In genomic region chr5:132220476-132220875, GRCh38 we compare ENCODE assay signal across 31 cellular contexts. TPM values are rescaled to one million over a fixed set of nuclear protein-coding genes. Genes with fewer than 3 reads are reported as not detected.
A peak's percentile ranks its signal among the peaks of the same experiment; 100 is the strongest.
DNase-seq lines count a peak whose midpoint lies in the region; ATAC-seq and TF ChIP-seq lines count a peak whose summit lies in the region.
"Had no signal": no experiment of that assay in that cellular context is flagged by ENCODE, and none has a peak within 500 bp of the region (broad histone marks: within the 10 kb centered on the region; RNA-seq: fewer than 3 reads in every experiment).

No MANE protein-coding gene starts in this region.

- H3K36me3 ChIP-seq in heart left ventricle (peaks cover 0 to 22% (median 12%) of the 10 kb centered on the region in 9 donors), body of pancreas (replicated peaks in 1 of 2; ENCODE audit: insufficient read depth in 1 of 2, low read depth in 2 of 2) (no peaks in the 10 kb centered on the region), vagina (no peaks in the 10 kb centered on the region)
- H3K36me3 ChIP-seq: ovary had no signal

- H3K27me3 ChIP-seq in heart left ventricle (no peaks in the 10 kb centered on the region), body of pancreas (no peaks in the 10 kb centered on the region), vagina (no peaks in the 10 kb centered on the region)
- H3K27me3 ChIP-seq: ovary, thyroid gland had no signal

- H3K9me3 ChIP-seq in heart left ventricle = no peaks in the 10 kb centered on the region
- no peaks in the 10 kb centered on the region for H3K9me3 ChIP-seq in body of pancreas
- no peaks in the 10 kb centered on the region for H3K9me3 ChIP-seq in vagina
- H3K9me3 ChIP-seq: Caco-2, ovary, thyroid gland had no signal

- H3K4me3 ChIP-seq in heart left ventricle (no peak overlapping the region), body of pancreas (no peak overlapping the region), vagina (no peak overlapping the region)
- H3K4me3 ChIP-seq: ovary, smooth muscle cell, thyroid gland had no signal

- H3K4me1 ChIP-seq in heart left ventricle = peaks cover 7 to 93% (median 68%) of the 10 kb centered on the region in 12 donors
- peaks cover 71% of the 10 kb centered on the region for H3K4me1 ChIP-seq in body of pancreas
- H3K4me1 ChIP-seq in vagina = peaks cover 65% of the 10 kb centered on the region
- H3K4me1 ChIP-seq: Caco-2 had no signal

- no peak for TF ChIP-seq CTCF in heart left ventricle (IDR thresholded peaks at IDR 0.05)
- TF ChIP-seq CTCF in body of pancreas (IDR thresholded peaks at IDR 0.05) = no peak
- no peak for TF ChIP-seq CTCF in omental fat pad (IDR thresholded peaks at IDR 0.05)
- no peak for TF ChIP-seq CTCF in vagina (IDR thresholded peaks at IDR 0.05)

- peak overlapping the region in 7 of 12 donors; percentile 5 to 96 (median 58) for H3K27ac ChIP-seq in heart left ventricle
- H3K27ac ChIP-seq in body of pancreas = peak overlapping the region in 3 of 4 donors; percentile 17 to 22 (median 20)
- peak overlapping the region; percentile 61 for H3K27ac ChIP-seq in vagina
- H3K27ac ChIP-seq: 22Rv1, ovary, thyroid gland, VCaP had no signal

- TF ChIP-seq POLR2A in heart left ventricle (IDR thresholded peaks at IDR 0.05) (no peak), body of pancreas (IDR thresholded peaks at IDR 0.05) (no peak), vagina (IDR thresholded peaks at IDR 0.05) (no peak)

- intact Hi-C loops in heart left ventricle (cut with DNase I) (loop anchor here in 1 of 10 donors (10.0 kb wide), 1 partner anchor 274 kb away; the partner anchor contains the start of gene IRF1), Right ventricle myocardium inferior (cut with DNase I) (no loop called here), body of pancreas (cut with DNase I) (no loop called here), vagina (cut with DNase I) (loop anchor here (10.0 kb wide), 1 partner anchor 74 kb away; the partner anchor contains the start of gene SLC22A4)

- no peak for DNase-seq in heart left ventricle
- DNase-seq in Right ventricle myocardium inferior (ENCODE audit: missing footprints) = no peak
- DNase-seq in body of pancreas = no peak
- no peak for DNase-seq in omental fat pad (ENCODE audit: low spot score)
- DNase-seq in vagina (ENCODE audit: extremely low spot score in 2 of 2) = no peak
- no peak for DNase-seq in SW 1271 (lab: John Stamatoyannopoulos, UW)
- no peak for DNase-seq in amniotic stem cell (lab: John Stamatoyannopoulos, UW)
- no peak for DNase-seq in activated naive CD4-positive, alpha-beta T cell treated with anti-CD3 and anti-CD28 coated beads, Interleukin-2, amount 50 U/mL, for 16 hours
- DNase-seq: activated CD4-positive, alpha-beta T cell treated with anti-CD3 and anti-CD28 coated beads for 36 hours; activated CD8-positive, alpha-beta T cell treated with anti-CD3 and anti-CD28 coated beads, Interleukin-2, amount 10 ng/mL, durations not matched to agents 7 days and 5 days; anterior cingulate cortex; Caco-2; central memory CD4-positive, alpha-beta T cell; dermis blood vessel endothelial cell; DMS53; HCEC 1CT; NCI-H1417 treated with DMSO at 0.1 percent for 48 hours; NCI-H345; NCI-H69; ovary; retina; stimulated activated naive CD8-positive, alpha-beta T cell treated with anti-CD3 and anti-CD28 coated beads, Interleukin-15, amount 100 ng/mL, for 72 hours; T1000; thyroid gland had no signal

- ATAC-seq in heart left ventricle = no peak
- ATAC-seq in Right ventricle myocardium inferior = no peak
- peak; percentile 12 for ATAC-seq in body of pancreas
- ATAC-seq in omental fat pad (ENCODE audit: low FRiP score) = peak; percentile 17
- ATAC-seq: activated CD4-positive, alpha-beta T cell treated with anti-CD3 and anti-CD28 coated beads for 36 hours; activated CD8-positive, alpha-beta T cell treated with anti-CD3 and anti-CD28 coated beads, Interleukin-2, amount 10 ng/mL, durations not matched to agents 7 days and 5 days; activated T-helper 17 cell treated with anti-CD3 and anti-CD28 coated beads, Interleukin-2, amount 50 U/mL, for 72 hours; esophagus mucosa; stimulated activated naive CD8-positive, alpha-beta T cell treated with anti-CD3 and anti-CD28 coated beads, Interleukin-15, amount 100 ng/mL, for 72 hours had no signal

- WGBS in heart left ventricle, 4 donors = 48 to 67% (median 61%) methylated on average over 2 of the region's 2 CpGs
- WGBS in body of pancreas, 2 donors = 31 to 37% methylated on average over 2 of the region's 2 CpGs

RNA-seq across cellular contexts. Expression of gene P4HA2, which starts 7.2 kb away (rescaled TPM):
- total RNA-seq in heart left ventricle = 10 to 100 TPM; 41.2 to 80.7 (median 55.7) TPM
- polyA plus RNA-seq in heart left ventricle = 100 to 1,000 TPM in 1 of 2 donors, 10 to 100 TPM in 1; 44.3 to 140 TPM
- total RNA-seq in Right ventricle myocardium inferior = 88.7 TPM
- 10 to 100 TPM; 32.3 to 57.9 TPM for total RNA-seq in body of pancreas
- total RNA-seq in omental fat pad = 10 to 100 TPM; 15.8 to 37.7 (median 25.6) TPM
- total RNA-seq in vagina = 42.0 TPM

RNA-seq across cellular contexts. Expression of gene PDLIM4, which starts 37.0 kb away (rescaled TPM):
- total RNA-seq in heart left ventricle (10 to 100 TPM in 3 of 9 donors, 1 to 10 TPM in 6; 2.4 to 16.9 (median 8.1) TPM), Right ventricle myocardium inferior (5.4 TPM), body of pancreas (1 to 10 TPM; 4.2 to 4.3 TPM), omental fat pad (10 to 100 TPM; 19.5 to 89.5 (median 23.4) TPM), vagina (76.4 TPM)
- polyA plus RNA-seq in heart left ventricle = 1 to 10 TPM; 5.1 to 9.1 TPM
- total RNA-seq: activated CD8-positive, alpha-beta T cell treated with anti-CD3 and anti-CD28 coated beads, Interleukin-2, amount 10 ng/mL, durations not matched to agents 7 days and 5 days; activated T-helper 17 cell treated with anti-CD3 and anti-CD28 coated beads, Interleukin-2, amount 50 U/mL, for 72 hours; Caco-2 had no signal
- polyA plus RNA-seq: CD14-positive monocyte, neural cell had no signal

Comparison
In these comparisons a context has a peak if more than half of its experiments do, and no peak if none do; other contexts are left out.
1. ATAC-seq: peak in body of pancreas (single experiment) and omental fat pad (single experiment); none in heart left ventricle (0 of 4) and Right ventricle myocardium inferior (single experiment).
2. Peak in every context shown above with its lines, with median percentiles within 50 percentile points of each other: H3K27ac ChIP-seq.